In the genomic region with DNA sequence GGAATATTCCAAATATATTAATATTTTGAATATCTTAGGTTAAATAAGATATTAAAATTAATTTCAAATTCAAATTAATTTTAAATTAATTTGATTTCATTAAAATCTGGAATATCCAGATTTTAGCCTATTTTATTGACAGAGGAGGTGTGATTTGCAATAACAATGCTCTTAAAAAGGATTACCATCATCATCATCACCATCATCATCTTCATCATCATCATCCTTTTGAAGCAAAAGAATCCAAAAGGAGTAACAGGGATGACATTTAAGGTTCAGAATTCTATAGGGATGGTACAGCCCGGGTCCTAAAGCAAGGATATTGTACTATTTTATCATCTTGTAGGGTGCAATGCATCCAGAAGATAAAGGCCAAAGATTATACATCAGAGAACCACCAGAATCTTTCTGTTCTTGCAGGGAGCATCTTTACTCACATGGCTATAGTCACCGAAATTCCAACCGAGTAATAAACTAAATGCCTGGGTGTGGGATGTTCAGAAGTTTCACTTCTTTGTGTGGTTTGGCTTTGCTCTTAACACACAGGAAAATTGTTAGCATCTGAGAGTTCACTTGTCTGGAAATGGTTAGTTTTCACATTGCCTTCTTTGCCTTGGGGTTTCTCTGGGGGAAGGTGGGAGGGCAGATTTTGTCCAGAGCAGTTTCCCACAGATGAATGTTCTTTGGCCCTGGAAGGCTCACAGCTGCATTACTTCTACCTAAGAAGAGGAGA, we compare ENCODE assay signal across 15 cellular contexts.
"Had no signal": no experiment of that assay in that cellular context is flagged by ENCODE, and none has a peak within 500 bp of the region (broad histone marks: within the 10 kb centered on the region; RNA-seq: fewer than 3 reads in every experiment).

No MANE protein-coding gene starts in this region.

- H3K27ac ChIP-seq: coronary artery, thyroid gland had no signal

- H3K27me3 Mint-ChIP-seq: activated CD8-positive, alpha-beta T cell treated with anti-CD3 and anti-CD28 coated beads for 36 hours; activated naive CD8-positive, alpha-beta T cell treated with anti-CD3 and anti-CD28 coated beads, Interleukin-2, amount 50 U/mL, for 24 hours had no signal

- H3K36me3 ChIP-seq: breast epithelium, thyroid gland had no signal

- H3K27ac Mint-ChIP-seq: activated CD4-positive, alpha-beta T cell treated with anti-CD3 and anti-CD28 coated beads, Interleukin-2, amount 10 ng/mL, durations not matched to agents 24 days and 14 days; activated CD8-positive, alpha-beta T cell treated with anti-CD3 and anti-CD28 coated beads for 36 hours; activated naive CD4-positive, alpha-beta T cell treated with anti-CD3 and anti-CD28 coated beads, Interleukin-2, amount 10 ng/mL, durations not matched to agents 7 days and 5 days; activated naive CD8-positive, alpha-beta T cell treated with anti-CD3 and anti-CD28 coated beads, Interleukin-2, amount 50 U/mL, for 24 hours; memory B cell had no signal

- H3K27me3 ChIP-seq: breast epithelium, thyroid gland had no signal

- H3K9me3 ChIP-seq: breast epithelium, thyroid gland had no signal

- H3K36me3 Mint-ChIP-seq: activated naive CD4-positive, alpha-beta T cell treated with anti-CD3 and anti-CD28 coated beads, Interleukin-2, amount 10 ng/mL, durations not matched to agents 7 days and 5 days; memory B cell had no signal

- H3K4me3 ChIP-seq: breast epithelium, coronary artery, thyroid gland had no signal

- H3K4me1 ChIP-seq: breast epithelium had no signal

- ATAC-seq: activated CD8-positive, alpha-beta T cell treated with anti-CD3 and anti-CD28 coated beads for 36 hours; activated naive CD8-positive, alpha-beta T cell treated with anti-CD3 and anti-CD28 coated beads, Interleukin-2, amount 50 U/mL, for 24 hours; activated T-cell treated with anti-CD3 and anti-CD28 coated beads, Interleukin-2, amount 50 U/mL, for 4 hours had no signal

- DNase-seq: activated CD4-positive, alpha-beta T cell treated with anti-CD3 and anti-CD28 coated beads, Interleukin-2, amount 10 ng/mL, durations not matched to agents 24 days and 14 days; activated CD8-positive, alpha-beta T cell treated with anti-CD3 and anti-CD28 coated beads for 36 hours; activated effector memory CD4-positive, alpha-beta T cell treated with Interleukin-2 at 50 U/mL for 16 hours; activated naive CD4-positive, alpha-beta T cell treated with anti-CD3 and anti-CD28 coated beads, Interleukin-2, amount 10 ng/mL, durations not matched to agents 7 days and 5 days; activated naive CD8-positive, alpha-beta T cell treated with anti-CD3 and anti-CD28 coated beads, Interleukin-2, amount 50 U/mL, for 24 hours; activated T-cell treated with anti-CD3 and anti-CD28 coated beads, Interleukin-2, amount 50 U/mL, for 4 hours; anterior cingulate cortex; occipital lobe; retina; stimulated activated CD4-positive, alpha-beta T cell treated with anti-CD3 and anti-CD28 coated beads, Interleukin-2, amount 100 ng/mL, for 24 hours; stimulated activated naive CD4-positive, alpha-beta T cell treated with Interleukin-2 at 50 U/mL for 16 hours; thyroid gland had no signal

- H3K9me3 Mint-ChIP-seq: activated CD4-positive, alpha-beta T cell treated with anti-CD3 and anti-CD28 coated beads, Interleukin-2, amount 10 ng/mL, durations not matched to agents 24 days and 14 days; activated CD8-positive, alpha-beta T cell treated with anti-CD3 and anti-CD28 coated beads for 36 hours; activated naive CD4-positive, alpha-beta T cell treated with anti-CD3 and anti-CD28 coated beads, Interleukin-2, amount 10 ng/mL, durations not matched to agents 7 days and 5 days; activated naive CD8-positive, alpha-beta T cell treated with anti-CD3 and anti-CD28 coated beads, Interleukin-2, amount 50 U/mL, for 24 hours; activated T-cell treated with anti-CD3 and anti-CD28 coated beads, Interleukin-2, amount 50 U/mL, for 4 hours; memory B cell had no signal

- H3K4me1 Mint-ChIP-seq: activated CD4-positive, alpha-beta T cell treated with anti-CD3 and anti-CD28 coated beads, Interleukin-2, amount 10 ng/mL, durations not matched to agents 24 days and 14 days; activated naive CD8-positive, alpha-beta T cell treated with anti-CD3 and anti-CD28 coated beads, Interleukin-2, amount 50 U/mL, for 24 hours; memory B cell had no signal

- H3K4me3 Mint-ChIP-seq: activated CD4-positive, alpha-beta T cell treated with anti-CD3 and anti-CD28 coated beads, Interleukin-2, amount 10 ng/mL, durations not matched to agents 24 days and 14 days; activated CD8-positive, alpha-beta T cell treated with anti-CD3 and anti-CD28 coated beads for 36 hours; activated naive CD4-positive, alpha-beta T cell treated with anti-CD3 and anti-CD28 coated beads, Interleukin-2, amount 10 ng/mL, durations not matched to agents 7 days and 5 days; activated naive CD8-positive, alpha-beta T cell treated with anti-CD3 and anti-CD28 coated beads, Interleukin-2, amount 50 U/mL, for 24 hours; activated T-cell treated with anti-CD3 and anti-CD28 coated beads, Interleukin-2, amount 50 U/mL, for 4 hours; memory B cell had no signal
